18 cellular contexts compared by ENCODE assay signal in the genomic region with DNA sequence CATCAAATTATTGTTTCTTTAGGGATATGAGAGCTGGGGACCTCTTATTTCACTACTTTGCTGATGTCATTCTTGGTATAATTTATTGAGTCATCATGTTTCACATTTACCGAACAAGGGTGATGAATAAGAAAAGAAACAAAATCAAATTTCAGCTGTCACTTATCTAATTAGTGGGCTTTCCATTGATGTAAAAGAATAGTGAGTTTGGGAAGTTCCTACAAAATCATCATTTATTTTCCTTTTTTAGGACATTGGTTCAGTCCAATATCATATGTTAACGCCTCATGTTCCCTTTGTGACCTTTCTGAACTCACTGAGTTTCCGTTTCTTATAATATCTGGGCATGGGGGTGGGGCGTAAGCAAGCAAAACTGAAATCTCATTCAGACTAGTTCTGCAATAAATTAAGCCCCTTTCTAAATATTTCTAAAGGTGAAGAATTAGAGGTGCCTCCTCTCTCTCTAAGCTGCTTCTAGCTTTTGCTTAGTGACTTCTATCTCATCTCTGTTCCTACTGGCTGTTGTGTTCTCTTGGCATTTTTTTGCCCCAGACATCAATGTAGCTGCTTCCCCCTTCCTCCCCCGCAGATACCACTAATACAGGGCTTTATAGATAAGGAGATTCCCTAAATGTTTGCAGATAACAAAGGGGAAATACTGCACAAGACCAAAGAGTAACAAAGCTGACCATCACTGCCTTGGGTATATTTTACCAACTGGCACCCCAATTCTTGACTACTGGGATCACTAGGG.
DNase-seq lines count a peak whose midpoint lies in the region; ATAC-seq, FAIRE-seq and TF ChIP-seq lines count a peak whose summit lies in the region.
"Had no signal": no experiment of that assay in that cellular context is flagged by ENCODE, and none has a peak within 500 bp of the region (broad histone marks: within the 10 kb centered on the region; RNA-seq: fewer than 3 reads in every experiment).

No MANE protein-coding gene starts in this region.

- WGBS in H1 (ENCODE audit: extremely low coverage in 1 of 2, insufficient coverage in 1 of 2, insufficient read length in 1 of 2, insufficient replicate concordance in 2 of 2, low coverage in 1 of 2, low lambda C conversion rate in 2 of 2, missing lambda C conversion rate in 1 of 2), 2 experiments = 90% methylated on average over 5 of the region's 5 CpGs; no CpG with 5 or more reads in 1 of the 2 experiments

- no peak overlapping the region for H2BK12ac ChIP-seq in H1 (ENCODE audit: low read depth, low read length)

- no peak overlapping the region for H3K4me3 ChIP-seq in H1 (ENCODE audit: extremely low read depth in 1 of 4, insufficient read depth in 2 of 4, low read depth in 3 of 4, low read length in 4 of 4)
- H3K4me3 ChIP-seq: BLaER1, pancreas, spleen had no signal

- H2BK120ac ChIP-seq in H1 (replicated peaks; ENCODE audit: low read depth, low read length) = no peak overlapping the region

- FAIRE-seq in GM12892 (lab: Jason Lieb, UNC) (no peak), H1 (lab: Jason Lieb, UNC) (no peak)
- FAIRE-seq: pancreas, TTC549 had no signal

- peak overlapping the region; percentile 30 for H4K91ac ChIP-seq in H1 (replicated peaks; ENCODE audit: insufficient read length, low read length)

- CTCF ChIA-PET in H1 (lab: Charles Lee; ENCODE audit: partially characterized antibody) = interaction anchor here (0.6 kb wide), 1 partner anchor 16 kb away, joined by 3 read pairs; no protein-coding TSS in a partner anchor

- no peak overlapping the region for H2AFZ ChIP-seq in H1 (ENCODE audit: low read length)

- no peaks in the 10 kb centered on the region for H3K23me2 ChIP-seq in H1 (ENCODE audit: low read depth, low read length)

- H3K14ac ChIP-seq in H1 (ENCODE audit: insufficient read length) = no peak overlapping the region

- H3K79me2 ChIP-seq in H1 (ENCODE audit: control insufficient read depth in 1 of 2, insufficient read depth in 2 of 2, low read length in 2 of 2) = no peaks in the 10 kb centered on the region

- no peak overlapping the region for H4K5ac ChIP-seq in H1 (ENCODE audit: insufficient read length, low read depth, low read length)

- no peak overlapping the region for H3K27ac ChIP-seq in H1 (ENCODE audit: low read depth, low read length)
- H3K27ac ChIP-seq: BLaER1, pancreas, spleen had no signal

- H2BK5ac ChIP-seq in H1 (ENCODE audit: low read depth, low read length) = no peak overlapping the region

- H3K56ac ChIP-seq in H1 (replicated peaks; ENCODE audit: insufficient read length, low read depth, low read length) = no peak overlapping the region

- peaks cover 0 to 5% (median 3%) of the 10 kb centered on the region in 4 experiments; a peak in 3 of 7 replicates for H3K4me1 ChIP-seq in H1 (replicated peaks in 1 of 4; ENCODE audit: control insufficient read depth in 3 of 4, insufficient read depth in 4 of 4, low read length in 3 of 4)
- H3K4me1 ChIP-seq: BLaER1, pancreas, spleen had no signal

- TF ChIP-seq POLR2A in GM12892 (IDR thresholded peaks at IDR 0.05; ENCODE audit: low read depth, low read length) = no peak
- no peak for TF ChIP-seq POLR2A in H1 (IDR thresholded peaks at IDR 0.05; ENCODE audit: control extremely low read depth in 1 of 2, low read depth in 2 of 2, low read length in 2 of 2)

- H2BK20ac ChIP-seq in H1 (ENCODE audit: low read length) = no peak overlapping the region

- POLR2A ChIA-PET in H1 (lab: Charles Lee; ENCODE audit: partially characterized antibody) = no interaction called here

- TF ChIP-seq RAD21 in H1 (IDR thresholded peaks at IDR 0.05 in 1 of 2, conservative IDR thresholded peaks at IDR 0.05 in 1 of 2; ENCODE audit: low read depth in 2 of 2, low read length in 2 of 2) = no peak

- DNase-seq in GM12892 (ENCODE audit: insufficient read length) (peak; percentile 1), H1 (ENCODE audit: low read depth in 1 of 2, low spot score in 2 of 2) (no peak), SHP77 (lab: John Stamatoyannopoulos, UW) (no peak)
- no peak for DNase-seq in activated effector memory CD4-positive, alpha-beta T cell treated with Interleukin-2 at 50 U/mL for 16 hours
- DNase-seq: activated naive CD8-positive, alpha-beta T cell treated with anti-CD3 and anti-CD28 coated beads, Interleukin-2, amount 10 ng/mL, durations not matched to agents 7 days and 5 days; caudate nucleus; DMS53; effector CD8-positive, alpha-beta T cell; NCI-H1105 treated with DMSO at 0.1 percent for 48 hours; pancreas; SK-N-SH; spleen; substantia nigra had no signal

- no peak overlapping the region for H3K18ac ChIP-seq in H1 (ENCODE audit: extremely low read depth, low read length)

- H3K79me1 ChIP-seq in H1 (ENCODE audit: low read depth, low read length) = no peaks in the 10 kb centered on the region

- H2BK15ac ChIP-seq in H1 (ENCODE audit: low read length) = no peak overlapping the region

- H3K4me2 ChIP-seq in H1 (ENCODE audit: insufficient read depth in 1 of 2, low read depth in 2 of 2, low read length in 2 of 2) = no peak overlapping the region
- H3K4me2 ChIP-seq: BLaER1, SK-N-SH had no signal

- TF ChIP-seq EP300 in H1 (IDR thresholded peaks at IDR 0.05; ENCODE audit: borderline replicate concordance in 1 of 2, low read depth in 2 of 2, low read length in 2 of 2) = no peak

- H4K8ac ChIP-seq in H1 (ENCODE audit: extremely low read depth, insufficient read depth, low read length) = no peak overlapping the region

- no peak for TF ChIP-seq CTCF in H1 (IDR thresholded peaks at IDR 0.05; ENCODE audit: control extremely low read depth in 1 of 3, insufficient read depth in 1 of 3, low read depth in 1 of 3, low read length in 3 of 3)

- H3K27me3 ChIP-seq in H1 (replicated peaks in 1 of 4; ENCODE audit: control insufficient read depth in 3 of 4, extremely low read depth in 1 of 4, insufficient read depth in 3 of 4, low read length in 3 of 4) = no peaks in the 10 kb centered on the region
- H3K27me3 ChIP-seq: BLaER1, pancreas, spleen had no signal

- no peaks in the 10 kb centered on the region for H4K20me1 ChIP-seq in H1 (replicated peaks in 1 of 2; ENCODE audit: control insufficient read depth in 1 of 2, insufficient read depth in 2 of 2, low read length in 2 of 2)
- H4K20me1 ChIP-seq: BLaER1 had no signal

- H3K36me3 ChIP-seq in H1 (ENCODE audit: control insufficient read depth in 2 of 4, insufficient read depth in 4 of 4, low read length in 3 of 4) = no peaks in the 10 kb centered on the region
- H3K36me3 ChIP-seq: BLaER1, pancreas, spleen had no signal

- no peak overlapping the region for H3K4ac ChIP-seq in H1 (replicated peaks; ENCODE audit: insufficient read length, low read depth, low read length)

- peak; percentile 60 for ATAC-seq in GM18909 (IDR thresholded peaks at IDR 0.05; ENCODE audit: poor library complexity, unreplicated experiment)
- peak; percentile 50 for ATAC-seq in HG03442 (IDR thresholded peaks at IDR 0.05; ENCODE audit: unreplicated experiment)
- ATAC-seq in HG03460 (IDR thresholded peaks at IDR 0.05; ENCODE audit: unreplicated experiment) = no peak
- ATAC-seq: pancreas had no signal

- H2AK5ac ChIP-seq in H1 (ENCODE audit: low read depth, low read length) = no peak overlapping the region

- no peak overlapping the region for H3K23ac ChIP-seq in H1 (ENCODE audit: insufficient read length)

- no peaks in the 10 kb centered on the region for H3K9me3 ChIP-seq in H1 (ENCODE audit: insufficient read depth in 2 of 2, low read depth in 1 of 2, low read length in 1 of 2)
- H3K9me3 ChIP-seq: pancreas, SK-N-SH had no signal

- H3K9ac ChIP-seq in H1 (replicated peaks in 1 of 4; ENCODE audit: extremely low read depth in 1 of 4, low read depth in 3 of 4, low read length in 3 of 4) = no peak overlapping the region
- H3K9ac ChIP-seq: BLaER1, SK-N-SH had no signal

TF ChIP-seq in H1, 55 proteins besides CTCF, POLR2A, EP300 and RAD21 (continues in another document):
- TF ChIP-seq ASH2L (IDR thresholded peaks at IDR 0.05; ENCODE audit: low read length) (no peak), TCF12 (IDR thresholded peaks at IDR 0.05; ENCODE audit: low read depth, low read length) (no peak)
